Comparison of ENCODE assay signal across 12 cellular contexts in genomic region chr2:101718993-101719571, GRCh38. TPM values are rescaled to one million over a fixed set of nuclear protein-coding genes. Genes with fewer than 3 reads are reported as not detected.
DNase-seq lines count a peak whose midpoint lies in the region; ATAC-seq and TF ChIP-seq lines count a peak whose summit lies in the region.
"Had no signal": no experiment of that assay in that cellular context is flagged by ENCODE, and none has a peak within 500 bp of the region (broad histone marks: within the 10 kb centered on the region; RNA-seq: fewer than 3 reads in every experiment).

No MANE protein-coding gene starts in this region.

- DNase-seq in activated gamma-delta T cell treated with Interleukin-2 at 50 U/mL for 16 hours (peak; percentile 42), activated gamma-delta T cell (lab: John Stamatoyannopoulos, UW) (no peak), glutamatergic neuron (no peak), heart left ventricle (no peak), C1 segment of cervical spinal cord (lab: John Stamatoyannopoulos, UW) (no peak)
- peak; percentile 52 for DNase-seq in activated CD4-positive, CD25-positive, alpha-beta regulatory T cell treated with anti-CD3 and anti-CD28 coated beads, Interleukin-2, amount 50 U/mL, for 72 hours
- DNase-seq: activated CD8-positive, alpha-beta memory T cell treated with anti-CD3 and anti-CD28 coated beads, Interleukin-2, amount 50 U/mL, for 48 hours had no signal

- WGBS in thymus: 100% methylated on average over 1 of the region's 1 CpG
- WGBS in heart left ventricle, 4 donors: 94 to 100% (median 99%) methylated on average over 1 of the region's 1 CpG

- TF ChIP-seq CTCF in glutamatergic neuron (IDR thresholded peaks at IDR 0.05; ENCODE audit: partially characterized antibody, unreplicated experiment) (no peak), heart left ventricle (IDR thresholded peaks at IDR 0.05) (no peak)

- no peak for ATAC-seq in GM21529 (IDR thresholded peaks at IDR 0.05; ENCODE audit: unreplicated experiment)
- ATAC-seq in heart left ventricle: no peak
- ATAC-seq: left lobe of liver, sciatic nerve had no signal

- H3K4me1 Mint-ChIP-seq in glutamatergic neuron (ENCODE audit: low read depth, unreplicated experiment): peaks cover 61% of the 10 kb centered on the region

- H3K9me3 ChIP-seq in thymus (ENCODE audit: control insufficient read depth) (no peaks in the 10 kb centered on the region), heart left ventricle (no peaks in the 10 kb centered on the region)
- H3K9me3 ChIP-seq: tibial nerve had no signal

- H3K4me3 ChIP-seq in thymus (ENCODE audit: low read length) (no peak overlapping the region), heart left ventricle (no peak overlapping the region)
- H3K4me3 ChIP-seq: tibial nerve had no signal

- H3K4me1 ChIP-seq in thymus (ENCODE audit: control insufficient read depth, insufficient read depth, low read length): peaks cover 31% of the 10 kb centered on the region
- peaks cover 0 to 93% (median 52%) of the 10 kb centered on the region in 12 donors for H3K4me1 ChIP-seq in heart left ventricle

- peak overlapping the region; percentile 53 for H3K27ac Mint-ChIP-seq in glutamatergic neuron (ENCODE audit: unreplicated experiment)

- peaks cover 11% of the 10 kb centered on the region for H3K27me3 Mint-ChIP-seq in glutamatergic neuron (ENCODE audit: unreplicated experiment)

- H3K36me3 ChIP-seq in thymus (ENCODE audit: control insufficient read depth, insufficient read depth): no peaks in the 10 kb centered on the region
- H3K36me3 ChIP-seq in heart left ventricle: no peaks in the 10 kb centered on the region
- H3K36me3 ChIP-seq: tibial nerve had no signal

- no peak for TF ChIP-seq POLR2A in heart left ventricle (IDR thresholded peaks at IDR 0.05)

- no peaks in the 10 kb centered on the region for H3K36me3 Mint-ChIP-seq in glutamatergic neuron (ENCODE audit: unreplicated experiment)

- peak overlapping the region; percentile 89 for H3K27ac ChIP-seq in thymus (ENCODE audit: low read depth)
- H3K27ac ChIP-seq in heart left ventricle: peak overlapping the region in 1 of 12 donors; percentile 58

- intact Hi-C loops in heart left ventricle (cut with DNase I): no loop called here

- H3K4me3 Mint-ChIP-seq in glutamatergic neuron (ENCODE audit: unreplicated experiment): peak overlapping the region; percentile 30

- H3K27me3 ChIP-seq in thymus (ENCODE audit: control insufficient read depth, insufficient read depth) (no peaks in the 10 kb centered on the region), heart left ventricle (no peaks in the 10 kb centered on the region)
- H3K27me3 ChIP-seq: tibial nerve had no signal

- peaks cover 9% of the 10 kb centered on the region for H3K9me3 Mint-ChIP-seq in glutamatergic neuron (ENCODE audit: unreplicated experiment)

RNA-seq across cellular contexts. Expression of gene MAP4K4, which starts 21.6 kb away (rescaled TPM):
- total RNA-seq in glutamatergic neuron (ENCODE audit: unreplicated experiment) (756 TPM), heart left ventricle (100 to 1,000 TPM in 6 of 9 donors, 10 to 100 TPM in 3; 65.3 to 146 (median 114) TPM)
- polyA plus RNA-seq in thymus (22.4 TPM), heart left ventricle (100 to 1,000 TPM in 1 of 2 donors, 10 to 100 TPM in 1; 52.7 to 192 TPM)

Comparison
In these comparisons a context has a peak if more than half of its experiments do, and no peak if none do; other contexts are left out.
1. DNase-seq: peak in activated gamma-delta T cell treated with Interleukin-2 at 50 U/mL for 16 hours (single experiment) and activated CD4-positive, CD25-positive, alpha-beta regulatory T cell treated with anti-CD3 and anti-CD28 coated beads, Interleukin-2, amount 50 U/mL, for 72 hours (single experiment); none in activated gamma-delta T cell (single experiment), glutamatergic neuron (single experiment), heart left ventricle (0 of 5) and C1 segment of cervical spinal cord (0 of 14).